ENCODE assay signal across 23 cellular contexts in genomic region chr5:14357861-14358260, GRCh38.
DNase-seq lines count a peak whose midpoint lies in the region.
"Had no signal": no experiment of that assay in that cellular context is flagged by ENCODE, and none has a peak within 500 bp of the region (broad histone marks: within the 10 kb centered on the region; RNA-seq: fewer than 3 reads in every experiment).

No MANE protein-coding gene starts in this region.

- H3K27me3 Mint-ChIP-seq in CD8-positive, alpha-beta memory T cell, result peaks cover 3 to 5% of the 10 kb centered on the region in 2 donors
- H3K27me3 Mint-ChIP-seq: activated CD4-positive, alpha-beta T cell treated with anti-CD3 and anti-CD28 coated beads, Interleukin-2, amount 10 ng/mL, durations not matched to agents 7 days and 5 days; activated naive CD4-positive, alpha-beta T cell treated with anti-CD3 and anti-CD28 coated beads, Interleukin-2, amount 50 U/mL, for 24 hours; B cell; stimulated activated memory B cell treated with anti-CD40 and anti-IgM and Interleukin-4, amounts not matched to agents 10 μg/mL and 1 μg/mL and 100 μg/mL, for 72 hours had no signal

- no peaks in the 10 kb centered on the region for H3K36me3 ChIP-seq in CD8-positive, alpha-beta memory T cell (ENCODE audit: insufficient read depth, low read length)
- H3K36me3 ChIP-seq: colonic mucosa had no signal

- no peaks in the 10 kb centered on the region for H3K4me1 ChIP-seq in CD8-positive, alpha-beta memory T cell (ENCODE audit: insufficient read depth, low read length)
- H3K4me1 ChIP-seq: colonic mucosa, gastrocnemius medialis had no signal

- no peak overlapping the region for H3K4me3 Mint-ChIP-seq in CD8-positive, alpha-beta memory T cell
- H3K4me3 Mint-ChIP-seq: activated CD4-positive, alpha-beta T cell treated with anti-CD3 and anti-CD28 coated beads, Interleukin-2, amount 10 ng/mL, durations not matched to agents 7 days and 5 days; activated naive CD4-positive, alpha-beta T cell treated with anti-CD3 and anti-CD28 coated beads, Interleukin-2, amount 50 U/mL, for 24 hours; B cell; nephron; stimulated activated memory B cell treated with anti-CD40 and anti-IgM and Interleukin-4, amounts not matched to agents 10 μg/mL and 1 μg/mL and 100 μg/mL, for 72 hours had no signal

- in situ Hi-C loops in KBM-7 (cut with MboI; ENCODE audit: low pct_unique_long_range_greater_than_20kb, low sequenced_read_pairs), result no loop called here

- peak in 2 of 3 experiments; percentile 12 to 29 for DNase-seq in NCI-H1417 (lab: John Stamatoyannopoulos, UW)
- DNase-seq in NCI-H1417 treated with DMSO at 0.1 percent for 48 hours (lab: John Stamatoyannopoulos, UW), result no peak
- DNase-seq in cerebellum (ENCODE audit: low spot score), result peak; percentile 57
- peak; percentile 63 for DNase-seq in iPS-NIHi7 (ENCODE audit: extremely low spot score)
- DNase-seq in retina, result peak; percentile 67
- no peak for DNase-seq in KBM-7
- DNase-seq in CD8-positive, alpha-beta memory T cell, result no peak
- no peak for DNase-seq in stimulated activated CD4-positive, alpha-beta T cell treated with anti-CD3 and anti-CD28 coated beads, Interleukin-2, amount 100 ng/mL, for 24 hours
- DNase-seq: activated CD4-positive, alpha-beta T cell treated with anti-CD3 and anti-CD28 coated beads, Interleukin-2, amount 10 ng/mL, durations not matched to agents 7 days and 5 days; activated T-cell treated with anti-CD3 and anti-CD28 coated beads for 4 hours; colonic mucosa; erythroblast; gastrocnemius medialis; IMR-90; MG63; NCI-H187; NCI-H446 treated with DMSO at 0.1 percent for 48 hours; tibial artery had no signal

- H3K9me3 ChIP-seq in CD8-positive, alpha-beta memory T cell (ENCODE audit: low read length), result no peaks in the 10 kb centered on the region
- H3K9me3 ChIP-seq: colonic mucosa, gastrocnemius medialis, MG63, tibial artery had no signal

- H3K27me3 ChIP-seq in CD8-positive, alpha-beta memory T cell (ENCODE audit: insufficient read depth, low read length, poor library complexity, severe bottlenecking), result no peaks in the 10 kb centered on the region
- H3K27me3 ChIP-seq: colonic mucosa, gastrocnemius medialis, MG63, tibial artery had no signal

- no peak overlapping the region for H3K27ac Mint-ChIP-seq in CD8-positive, alpha-beta memory T cell
- H3K27ac Mint-ChIP-seq: activated naive CD4-positive, alpha-beta T cell treated with anti-CD3 and anti-CD28 coated beads, Interleukin-2, amount 50 U/mL, for 24 hours; B cell; nephron; stimulated activated memory B cell treated with anti-CD40 and anti-IgM and Interleukin-4, amounts not matched to agents 10 μg/mL and 1 μg/mL and 100 μg/mL, for 72 hours had no signal

- H3K4me1 Mint-ChIP-seq in CD8-positive, alpha-beta memory T cell, result peaks cover 0 to 7% (median 0%) of the 10 kb centered on the region in 3 donors
- H3K4me1 Mint-ChIP-seq: activated naive CD4-positive, alpha-beta T cell treated with anti-CD3 and anti-CD28 coated beads, Interleukin-2, amount 50 U/mL, for 24 hours had no signal

- no peak overlapping the region for H3K4me3 ChIP-seq in CD8-positive, alpha-beta memory T cell (ENCODE audit: low read length)
- H3K4me3 ChIP-seq: colonic mucosa, gastrocnemius medialis, MG63, tibial artery had no signal

- no peaks in the 10 kb centered on the region for H3K36me3 Mint-ChIP-seq in CD8-positive, alpha-beta memory T cell
- H3K36me3 Mint-ChIP-seq: activated naive CD4-positive, alpha-beta T cell treated with anti-CD3 and anti-CD28 coated beads, Interleukin-2, amount 50 U/mL, for 24 hours had no signal

- CTCF ChIA-PET in CD8-positive, alpha-beta memory T cell (lab: Charles Lee), result interaction anchor here (1.5 to 2.8 kb wide), 2 partner anchors 55 to 291 kb away, joined by 3 to 15 read pairs; no protein-coding TSS in a partner anchor

- POLR2A ChIA-PET in CD8-positive, alpha-beta memory T cell (lab: Charles Lee), result no interaction called here

- H3K9me3 Mint-ChIP-seq in CD8-positive, alpha-beta memory T cell, result no peaks in the 10 kb centered on the region
- H3K9me3 Mint-ChIP-seq: activated CD4-positive, alpha-beta T cell treated with anti-CD3 and anti-CD28 coated beads, Interleukin-2, amount 10 ng/mL, durations not matched to agents 7 days and 5 days; activated naive CD4-positive, alpha-beta T cell treated with anti-CD3 and anti-CD28 coated beads, Interleukin-2, amount 50 U/mL, for 24 hours; nephron; stimulated activated memory B cell treated with anti-CD40 and anti-IgM and Interleukin-4, amounts not matched to agents 10 μg/mL and 1 μg/mL and 100 μg/mL, for 72 hours had no signal

- H3K27ac ChIP-seq in CD8-positive, alpha-beta memory T cell (ENCODE audit: low read depth, low read length), result no peak overlapping the region
- H3K27ac ChIP-seq: 22Rv1, colonic mucosa, gastrocnemius medialis, tibial artery had no signal

Comparison
In these comparisons a context has a peak if more than half of its experiments do, and no peak if none do; other contexts are left out.
1. DNase-seq: peak in NCI-H1417 (2 of 3), cerebellum (single experiment), iPS-NIHi7 (single experiment) and retina (single experiment); none in NCI-H1417 treated with DMSO at 0.1 percent for 48 hours (single experiment), KBM-7 (single experiment), CD8-positive, alpha-beta memory T cell (0 of 5) and stimulated activated CD4-positive, alpha-beta T cell treated with anti-CD3 and anti-CD28 coated beads, Interleukin-2, amount 100 ng/mL, for 24 hours (0 of 2).